In genomic region chr11:94169930-94170329, GRCh38 we compare ENCODE assay signal across 27 cellular contexts. TPM values are rescaled to one million over a fixed set of nuclear protein-coding genes. Genes with fewer than 3 reads are reported as not detected.
A peak's percentile ranks its signal among the peaks of the same experiment; 100 is the strongest.
DNase-seq lines count a peak whose midpoint lies in the region; ATAC-seq, FAIRE-seq and TF ChIP-seq lines count a peak whose summit lies in the region.
"Had no signal": no experiment of that assay in that cellular context is flagged by ENCODE, and none has a peak within 500 bp of the region (broad histone marks: within the 10 kb centered on the region; RNA-seq: fewer than 3 reads in every experiment).

No MANE protein-coding gene starts in this region.

- H3K79me2 ChIP-seq in K562 (ENCODE audit: control insufficient read depth, insufficient read depth, low read length), result peaks cover 10% of the 10 kb centered on the region; the same call in 1 of the 3 replicates

- no peak overlapping the region for H2BK20ac ChIP-seq in IMR-90 (ENCODE audit: low read depth, low read length)

- H3K9me1 ChIP-seq in IMR-90 (ENCODE audit: insufficient read depth, low read length) (peaks cover 27% of the 10 kb centered on the region), K562 (ENCODE audit: control insufficient read depth, insufficient read depth, low read length) (no peaks in the 10 kb centered on the region)

- H3K56ac ChIP-seq in IMR-90 (ENCODE audit: extremely low read depth, insufficient read depth, low read length), result no peak overlapping the region

- peaks cover 62% of the 10 kb centered on the region for H4K20me1 ChIP-seq in IMR-90 (ENCODE audit: insufficient read depth, low read length)
- peaks cover 6% of the 10 kb centered on the region; the same call in 1 of the 2 replicates for H4K20me1 ChIP-seq in K562 (replicated peaks; ENCODE audit: control insufficient read depth, insufficient read depth, low read length)

- peaks cover 3% of the 10 kb centered on the region for H3K4me1 Mint-ChIP-seq in type B pancreatic cell (ENCODE audit: unreplicated experiment)

- no peak for FAIRE-seq in K562 (lab: Jason Lieb, UNC)
- FAIRE-seq: A204.1, GM12878, GM12892, GM18507 had no signal

- H2AFZ ChIP-seq in IMR-90 (replicated peaks; ENCODE audit: low read length, poor library complexity), result no peak overlapping the region
- no peak overlapping the region for H2AFZ ChIP-seq in K562 (ENCODE audit: low read depth, low read length)

- H3K4me3 ChIP-seq in IMR-90 (ENCODE audit: insufficient read depth, low read depth, low read length), result no peak overlapping the region
- H3K4me3 ChIP-seq in K562, result no peak overlapping the region
- no peak overlapping the region for H3K4me3 ChIP-seq in esophagus muscularis mucosa
- H3K4me3 ChIP-seq: BLaER1, GM12878 had no signal

- H2AK5ac ChIP-seq in IMR-90 (ENCODE audit: low read depth, low read length), result no peak overlapping the region

- H3K27ac Mint-ChIP-seq in type B pancreatic cell, result no peak overlapping the region
- H3K27ac Mint-ChIP-seq: CD4-positive, alpha-beta memory T cell; CD8-positive, alpha-beta memory T cell had no signal

- dilution Hi-C loops in IMR-90 (cut with HindIII; ENCODE audit: low sequenced_read_pairs, unreplicated experiment), result no loop called here

- no peak overlapping the region for H2BK5ac ChIP-seq in IMR-90 (ENCODE audit: low read depth, low read length, poor library complexity, severe bottlenecking)

- H3K36me3 Mint-ChIP-seq in type B pancreatic cell, result peaks cover 39% of the 10 kb centered on the region

- no peak overlapping the region for H3K4me2 ChIP-seq in IMR-90 (ENCODE audit: low read depth, low read length)
- no peak overlapping the region for H3K4me2 ChIP-seq in K562 (ENCODE audit: insufficient read depth, low read length)
- H3K4me2 ChIP-seq: BLaER1 had no signal

- no peak overlapping the region for H4K91ac ChIP-seq in IMR-90 (ENCODE audit: insufficient read depth, low read depth, low read length)

- H3K4me1 ChIP-seq in IMR-90 (ENCODE audit: control insufficient read depth, insufficient read depth, low read length), result peaks cover 6% of the 10 kb centered on the region
- no peaks in the 10 kb centered on the region; a peak in 1 of 5 replicates for H3K4me1 ChIP-seq in K562 (replicated peaks in 1 of 2; ENCODE audit: control insufficient read depth in 2 of 2, insufficient read depth in 2 of 2, low read length in 2 of 2)
- H3K4me1 ChIP-seq in esophagus muscularis mucosa, result peaks cover 0 to 10% (median 9%) of the 10 kb centered on the region in 4 donors

- H4K8ac ChIP-seq in IMR-90 (ENCODE audit: low read depth in 2 of 2, low read length in 2 of 2), result no peak overlapping the region

- no peak for TF ChIP-seq POLR2A in IMR-90 (IDR thresholded peaks at IDR 0.05; ENCODE audit: low read depth, low read length)
- no peak for TF ChIP-seq POLR2A in K562 (conservative IDR thresholded peaks at IDR 0.05)
- TF ChIP-seq POLR2A in esophagus muscularis mucosa (IDR thresholded peaks at IDR 0.05; ENCODE audit: low read depth), result no peak

- H3K9me3 ChIP-seq in IMR-90 (ENCODE audit: control insufficient read depth, insufficient read depth, low read length) (no peaks in the 10 kb centered on the region), K562 (replicated peaks; ENCODE audit: control insufficient read depth, insufficient read depth, low read depth, low read length) (no peaks in the 10 kb centered on the region), esophagus muscularis mucosa (peaks cover 0 to 4% (median 0%) of the 10 kb centered on the region in 4 donors)
- H3K9me3 ChIP-seq: BE2C had no signal

- H3K27me3 Mint-ChIP-seq in type B pancreatic cell, result no peaks in the 10 kb centered on the region
- H3K27me3 Mint-ChIP-seq: CD4-positive, alpha-beta memory T cell; CD4-positive, CD25-positive, alpha-beta regulatory T cell; CD8-positive, alpha-beta memory T cell had no signal

- H3K27ac ChIP-seq in IMR-90 (ENCODE audit: insufficient read depth, low read length) (no peak overlapping the region), K562 (ENCODE audit: extremely low read depth, low read depth, low read length) (no peak overlapping the region), esophagus muscularis mucosa (replicated peaks in 1 of 4) (no peak overlapping the region)
- H3K27ac ChIP-seq: BLaER1 had no signal

- 86% methylated on average over 2 of the region's 4 CpGs; no CpG with 5 or more reads in 1 of the 2 experiments for WGBS in IMR-90 (ENCODE audit: extremely low coverage in 2 of 2, insufficient read length in 1 of 2), 2 experiments
- WGBS in K562 (ENCODE audit: insufficient coverage, low coverage, missing lambda C conversion rate), result 94% methylated on average over 4 of the region's 4 CpGs
- 95% methylated on average over 4 of the region's 4 CpGs for WGBS in esophagus muscularis mucosa

- no peak overlapping the region for H3K14ac ChIP-seq in IMR-90 (replicated peaks; ENCODE audit: low read depth, low read length)

- in situ Hi-C loops in IMR-90 (cut with MboI; ENCODE audit: low sequenced_read_pairs), result loop anchor here (5.0 to 10.0 kb wide), 3 partner anchors 245 to 332 kb away; no protein-coding TSS in a partner anchor
- in situ Hi-C loops in K562 (cut with MboI), result loop anchor here (10.0 kb wide), 1 partner anchor 325 kb away; the partner anchor contains the start of genes ANKRD49 and MRE11

- CTCF ChIA-PET in IMR-90 (lab: Yijun Ruan, JAX), result no interaction called here
- CTCF ChIA-PET in K562 (lab: Yijun Ruan, JAX; ENCODE audit: low intra/inter-chr PET ratio), result no interaction called here

- H3K4ac ChIP-seq in IMR-90 (ENCODE audit: low read depth, low read length), result no peak overlapping the region

- TF ChIP-seq CTCF in IMR-90 (conservative IDR thresholded peaks at IDR 0.05; ENCODE audit: low read depth, low read length), result no peak
- no peak for TF ChIP-seq CTCF in K562 (IDR thresholded peaks at IDR 0.05 in 2 of 3, conservative IDR thresholded peaks at IDR 0.05 in 1 of 3; ENCODE audit: insufficient read depth in 2 of 3, low read depth in 1 of 3, low read length in 3 of 3)
- no peak for TF ChIP-seq CTCF in esophagus muscularis mucosa (IDR thresholded peaks at IDR 0.05)
- no peak for TF ChIP-seq CTCF in type B pancreatic cell (conservative IDR thresholded peaks at IDR 0.05)

- no peak overlapping the region for H2AK9ac ChIP-seq in IMR-90 (replicated peaks; ENCODE audit: low read depth, low read length, poor library complexity)

- no peak for TF ChIP-seq EP300 in K562 (IDR thresholded peaks at IDR 0.05; ENCODE audit: low read length)
- TF ChIP-seq EP300 in esophagus muscularis mucosa (IDR thresholded peaks at IDR 0.05), result no peak

- H3K9ac ChIP-seq in IMR-90 (ENCODE audit: low read depth, low read length) (no peak overlapping the region), K562 (ENCODE audit: insufficient read depth in 1 of 2, low read depth in 2 of 2, low read length in 2 of 2) (no peak overlapping the region)
- H3K9ac ChIP-seq: BLaER1 had no signal

- no TSS peak for BruUV-seq in IMR-90 (replicated peaks; lab: Mats Ljungman, UMichigan)
- BruUV-seq in K562 (replicated peaks; lab: Mats Ljungman, UMichigan), result no TSS peak

- H3K18ac ChIP-seq in IMR-90 (ENCODE audit: low read depth, low read length), result no peak overlapping the region

- no peak overlapping the region for H3K23ac ChIP-seq in IMR-90 (ENCODE audit: low read depth, low read length)

- intact Hi-C loops in IMR-90 (cut with micrococcal nuclease), result loop anchor here (2.0 kb wide), 3 partner anchors 39 to 323 kb away; partner anchors contain the start of genes ANKRD49 and MRE11
- intact Hi-C loops in K562 (cut with micrococcal nuclease), result loop anchor here (5.0 to 10.0 kb wide), 3 partner anchors 155 to 322 kb away; partner anchors contain the start of genes ANKRD49 and MRE11
- intact Hi-C loops in esophagus muscularis mucosa (cut with DNase I), result no loop called here

- DNase-seq in IMR-90 (no peak), K562 (ENCODE audit: extremely low read depth in 1 of 4, low spot score in 3 of 4) (no peak), esophagus muscularis mucosa (ENCODE audit: extremely low spot score) (peak; percentile 21), type B pancreatic cell (ENCODE audit: extremely low spot score, unreplicated experiment) (no peak)
- DNase-seq in stimulated activated CD4-positive, alpha-beta T cell treated with anti-CD3 and anti-CD28 coated beads, Interleukin-2, amount 100 ng/mL, for 24 hours, result no peak
- DNase-seq: 8988T; ACHN; BE2C; C1 segment of cervical spinal cord; CD4-positive, alpha-beta memory T cell; CD4-positive, CD25-positive, alpha-beta regulatory T cell; CD8-positive, alpha-beta memory T cell; COR-L47; DMS 273 treated with DMSO at 0.1 percent for 48 hours; DMS153; DMS53; DMS79; DND-41; EL; GDM1 had no signal

- no peak overlapping the region for H2BK15ac ChIP-seq in IMR-90 (ENCODE audit: low read depth, low read length)

- TF ChIP-seq RAD21 in IMR-90 (IDR thresholded peaks at IDR 0.05; ENCODE audit: low read length), result no peak
- no peak for TF ChIP-seq RAD21 in K562 (CRISPR knock-in tag; conservative IDR thresholded peaks at IDR 0.05 in 1 of 2, IDR thresholded peaks at IDR 0.05 in 1 of 2)

- H3K79me1 ChIP-seq in IMR-90 (ENCODE audit: low read depth in 1 of 2, low read length in 2 of 2), result peaks cover 65 to 79% of the 10 kb centered on the region in 2 experiments

- H3K9me3 Mint-ChIP-seq in type B pancreatic cell, result no peaks in the 10 kb centered on the region

- H3K36me3 ChIP-seq in IMR-90 (ENCODE audit: control insufficient read depth, insufficient read depth, low read length) (peaks cover 4% of the 10 kb centered on the region; the same call in 1 of the 2 replicates), K562 (ENCODE audit: control insufficient read depth, insufficient read depth, low read length) (no peaks in the 10 kb centered on the region; the same call in 2 of the 3 replicates), esophagus muscularis mucosa (no peaks in the 10 kb centered on the region)
- H3K36me3 ChIP-seq: BE2C had no signal

- H3K27me3 ChIP-seq in IMR-90 (ENCODE audit: control insufficient read depth, insufficient read depth, low read length) (no peaks in the 10 kb centered on the region), K562 (ENCODE audit: control insufficient read depth in 2 of 2, insufficient read depth in 2 of 2, low read length in 2 of 2) (no peaks in the 10 kb centered on the region), esophagus muscularis mucosa (no peaks in the 10 kb centered on the region)
- H3K27me3 ChIP-seq: BE2C, BLaER1 had no signal

- POLR2A ChIA-PET in IMR-90 (lab: Charles Lee; ENCODE audit: unreplicated experiment) (no interaction called here), K562 (lab: Yijun Ruan, JAX) (no interaction called here)

- ATAC-seq in IMR-90 (ENCODE audit: low read depth) (no peak), K562 (no peak), HG02571 (IDR thresholded peaks at IDR 0.05; ENCODE audit: unreplicated experiment) (no peak)
- ATAC-seq: GM12878 had no signal

- H3K4me3 Mint-ChIP-seq in type B pancreatic cell, result no peak overlapping the region
- H3K4me3 Mint-ChIP-seq: CD14-positive monocyte; CD4-positive, alpha-beta memory T cell; CD4-positive, CD25-positive, alpha-beta regulatory T cell; CD8-positive, alpha-beta memory T cell had no signal

- no peak overlapping the region for H4K5ac ChIP-seq in IMR-90 (ENCODE audit: low read depth, low read length)

- no peak overlapping the region for H2BK120ac ChIP-seq in IMR-90 (ENCODE audit: low read depth, low read length)

RNA-seq across cellular contexts. Expression of gene PANX1, which starts 41.3 kb away (rescaled TPM):
- total RNA-seq in IMR-90 (2012; rRNA removed) (70.3 and 70.8 TPM in 2 replicates), K562 (2014; rRNA removed) (10.4 and 12.8 TPM in 2 replicates), K562 (2014; rRNA removed; fragmentation: Illumina TruSeq; extraction: Trizol) (13.9 and 15.2 TPM in 2 replicates), K562 (2015; rRNA removed; fragmentation: Illumina TruSeq; extraction: Trizol) (14.4 and 14.8 TPM in 2 replicates), K562 (2021) (12.7 and 13.3 TPM in 2 replicates), esophagus muscularis mucosa (10 to 100 TPM; 25.7 to 35.6 (median 29.7) TPM), type B pancreatic cell (ENCODE audit: low replicate concordance) (16.1 and 26.1 TPM in 2 replicates)
- polyA plus RNA-seq in IMR-90 (2012; rRNA removed) (26.3 and 29.8 TPM in 2 replicates), K562 (2011; rRNA removed) (6.3 and 9.5 TPM in 2 replicates), K562 (2014; fragmentation: Illumina TruSeq; extraction: Trizol) (9.9 and 10.1 TPM in 2 replicates), K562 (2014; fragmentation: Nextera tagmentation; extraction: Ambion mirVana) (1 to 10 TPM; 1.9 to 2.7 TPM), K562 (2014; rRNA removed) (6.5 and 8.4 TPM in 2 replicates)
- 13.5 and 16.4 TPM in 2 replicates for polyA plus RNA-seq in IMR-90 (2012; cell fraction: cytosol; rRNA removed)
- 5.1 and 13.1 TPM in 2 replicates for polyA plus RNA-seq in IMR-90 (2012; cell fraction: nucleus; rRNA removed; ENCODE audit: low replicate concordance)
- 13.4 and 15.1 TPM in 2 replicates for total RNA-seq in K562 (2011; cell fraction: chromatin; rRNA removed; ENCODE audit: low replicate concordance)
- total RNA-seq in K562 (2011; cell fraction: nucleolus; rRNA removed), result 15.2 and 16.2 TPM in 2 replicates
- total RNA-seq in K562 (2011; cell fraction: nucleoplasm; rRNA removed), result 14.7 and 17.5 TPM in 2 replicates
- 4.8 and 6.2 TPM in 2 replicates for polyA plus RNA-seq in K562 (2011; cell fraction: cytosol; rRNA removed)
- 2.8 and 3.4 TPM in 2 replicates for polyA plus RNA-seq in K562 (2011; cell fraction: nucleus; rRNA removed)
- 7.8 and 10.1 TPM in 2 replicates for polyA plus RNA-seq in K562 (2012)
- 18.7 and 23.2 TPM in 2 replicates for polyA minus RNA-seq in K562 (2011; rRNA and poly(A)+ RNA removed)
- 7.0 and 11.6 TPM in 2 replicates for polyA minus RNA-seq in K562 (2011; cell fraction: cytosol; rRNA and poly(A)+ RNA removed)
- polyA minus RNA-seq in K562 (2011; cell fraction: nucleus; rRNA and poly(A)+ RNA removed), result 6.6 and 8.7 TPM in 2 replicates
